Comparison of ENCODE assay signal across 18 cellular contexts in the genomic region with DNA sequence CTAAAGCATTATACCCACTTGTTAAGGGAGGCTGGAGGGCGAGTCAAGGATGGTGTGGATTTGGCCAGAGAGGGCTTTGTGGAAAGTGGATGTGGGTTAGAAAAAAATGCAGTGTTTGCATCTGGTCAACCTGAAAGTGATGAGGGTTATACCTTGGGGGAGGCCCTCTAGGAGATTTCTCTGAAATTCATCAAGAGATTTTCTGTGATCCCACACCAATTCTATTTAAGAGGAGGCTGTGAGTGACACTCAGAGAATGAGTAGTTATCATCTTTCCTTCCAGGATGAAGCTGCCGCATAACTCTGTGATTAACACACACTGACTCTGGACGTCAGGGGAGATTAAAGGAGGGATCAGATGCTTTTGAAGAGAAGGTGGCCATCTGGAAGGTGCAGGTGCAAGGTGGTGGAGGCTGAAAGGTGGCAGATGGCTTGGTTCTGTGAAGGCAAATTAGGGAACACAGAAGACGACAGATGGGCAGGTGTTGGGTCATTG. TPM values are rescaled to one million over a fixed set of nuclear protein-coding genes. Genes with fewer than 3 reads are reported as not detected.
DNase-seq lines count a peak whose midpoint lies in the region; ATAC-seq, FAIRE-seq and TF ChIP-seq lines count a peak whose summit lies in the region.
"Had no signal": no experiment of that assay in that cellular context is flagged by ENCODE, and none has a peak within 500 bp of the region (broad histone marks: within the 10 kb centered on the region; RNA-seq: fewer than 3 reads in every experiment).

No MANE protein-coding gene starts in this region.

- peak overlapping the region; percentile 69 for H3K4me2 ChIP-seq in MM.1S (ENCODE audit: low read depth, low read length)

- H3K27ac ChIP-seq in MM.1S (ENCODE audit: low read length) (peak overlapping the region; percentile 69; the same call in 1 of the 2 replicates), small intestine (ENCODE audit: low read depth in 1 of 2, low read length in 1 of 2) (no peak overlapping the region)
- H3K27ac ChIP-seq: uterus had no signal

- DNase-seq in D341Med (ENCODE audit: low spot score) (peak; percentile 73), MM.1S (peak; percentile 81), NCI-H82 treated with DMSO at 0.1 percent for 48 hours (lab: John Stamatoyannopoulos, UW; ENCODE audit: unreplicated experiment) (peak; percentile 99), MG63 (no peak), small intestine (no peak)
- DNase-seq in activated CD8-positive, alpha-beta memory T cell treated with anti-CD3 and anti-CD28 coated beads, Interleukin-2, amount 50 U/mL, for 4 hours: no peak
- DNase-seq: activated CD4-positive, alpha-beta T cell treated with anti-CD3 and anti-CD28 coated beads, Interleukin-2, amount 10 ng/mL, durations not matched to agents 7 days and 5 days; AML-193; anterior cingulate cortex; NCI-H2029 treated with DMSO at 0.1 percent for 48 hours; stimulated activated CD4-positive, alpha-beta T cell treated with anti-CD3 and anti-CD28 coated beads, Interleukin-4, amount 100 ng/mL, for 4 hours; stimulated activated naive CD4-positive, alpha-beta T cell; T-helper 9 cell; uterus had no signal

- no peak for TF ChIP-seq CTCF in MM.1S (IDR thresholded peaks at IDR 0.05; ENCODE audit: low read length)

- no peaks in the 10 kb centered on the region for H3K9me2 ChIP-seq in MM.1S (replicated peaks; ENCODE audit: insufficient read depth, low read length)

- H3F3A ChIP-seq in MM.1S (ENCODE audit: insufficient read depth, low read length): peaks cover 36% of the 10 kb centered on the region

- H3K9me3 ChIP-seq in MM.1S (replicated peaks; ENCODE audit: insufficient read depth, low read length): no peaks in the 10 kb centered on the region
- 0 out of 2 replicates have a peak, but pooled peaks cover 3% of the 10 kb centered on the region for H3K9me3 ChIP-seq in MG63
- no peaks in the 10 kb centered on the region for H3K9me3 ChIP-seq in small intestine (ENCODE audit: control insufficient read depth, low read depth)
- H3K9me3 ChIP-seq: uterus had no signal

- H3K4me3 ChIP-seq in MM.1S (ENCODE audit: low read length): peak overlapping the region; percentile 4
- no peak overlapping the region for H3K4me3 ChIP-seq in MG63
- H3K4me3 ChIP-seq in small intestine (ENCODE audit: low read depth in 1 of 2, low read length in 2 of 2): no peak overlapping the region
- H3K4me3 ChIP-seq: uterus had no signal

- H2AFZ ChIP-seq in MM.1S (ENCODE audit: low read length): no peak overlapping the region

- no peaks in the 10 kb centered on the region for H3K79me2 ChIP-seq in MM.1S (ENCODE audit: low read length)

- H3K9ac ChIP-seq in MM.1S (ENCODE audit: low read length): no peak overlapping the region

- H3K27me3 ChIP-seq in MM.1S (replicated peaks; ENCODE audit: insufficient read depth, low read length) (peaks cover 15% of the 10 kb centered on the region), MG63 (no peaks in the 10 kb centered on the region), small intestine (ENCODE audit: control insufficient read depth in 2 of 2, insufficient read depth in 2 of 2, low read length in 2 of 2) (peaks cover 0 to 4% of the 10 kb centered on the region in 2 donors)
- H3K27me3 ChIP-seq: uterus had no signal

- FAIRE-seq in small intestine (lab: Jason Lieb, UNC): no peak
- FAIRE-seq: H1 had no signal

- no peaks in the 10 kb centered on the region for H4K20me1 ChIP-seq in MM.1S (ENCODE audit: insufficient read depth, low read length)

- peaks cover 42% of the 10 kb centered on the region for H3K4me1 ChIP-seq in MM.1S (ENCODE audit: low read length)
- H3K4me1 ChIP-seq in small intestine (ENCODE audit: control insufficient read depth in 2 of 2, insufficient read depth in 1 of 2, low read depth in 1 of 2, low read length in 1 of 2): no peaks in the 10 kb centered on the region
- H3K4me1 ChIP-seq: uterus had no signal

- H3K36me3 ChIP-seq in MM.1S (replicated peaks; ENCODE audit: insufficient read depth, low read length) (no peaks in the 10 kb centered on the region), MG63 (no peaks in the 10 kb centered on the region), small intestine (ENCODE audit: control insufficient read depth in 2 of 2, insufficient read depth in 2 of 2, low read length in 2 of 2) (no peaks in the 10 kb centered on the region)
- H3K36me3 ChIP-seq: uterus had no signal

- ATAC-seq in GM19397 (IDR thresholded peaks at IDR 0.05; ENCODE audit: unreplicated experiment): peak; percentile 72
- ATAC-seq in GM21723 (IDR thresholded peaks at IDR 0.05; ENCODE audit: unreplicated experiment): no peak

- WGBS in small intestine, 3 donors: 52 to 71% (median 56%) methylated on average over 4 of the region's 4 CpGs

RNA-seq across cellular contexts. Expression of gene ANAPC13, which starts 54.8 kb away (rescaled TPM):
- 121 and 169 TPM in 2 replicates for total RNA-seq in MG63 (2014; rRNA removed; shearing (Covaris generic); ENCODE audit: low replicate concordance)
- 10 to 100 TPM; 45.6 to 72.7 (median 60.4) TPM for polyA plus RNA-seq in small intestine

RNA-seq across cellular contexts. Expression of gene CEP63, which starts 54.9 kb away (rescaled TPM):
- total RNA-seq in MG63 (2014; rRNA removed; shearing (Covaris generic); ENCODE audit: low replicate concordance): 15.3 and 30.3 TPM in 2 replicates
- polyA plus RNA-seq in small intestine: 10 to 100 TPM; 10.3 to 13.9 (median 13.8) TPM

RNA-seq across cellular contexts. Expression of gene AMOTL2, which starts 56.8 kb away (rescaled TPM):
- 172 and 180 TPM in 2 replicates for total RNA-seq in MG63 (2014; rRNA removed; shearing (Covaris generic); ENCODE audit: low replicate concordance)
- 10 to 100 TPM in 1 of 3 donors, 1 to 10 TPM in 2; 6.7 to 11.5 (median 9.2) TPM for polyA plus RNA-seq in small intestine
- total RNA-seq: activated CD4-positive, alpha-beta T cell treated with anti-CD3 and anti-CD28 coated beads, Interleukin-2, amount 10 ng/mL, durations not matched to agents 7 days and 5 days; activated T-helper 1 cell treated with anti-CD3 and anti-CD28 coated beads, Interleukin-12 subunit alpha, Interleukin-12 subunit beta, Interleukin-2, Interleukin-4 antibody, amounts not matched to agents 30 ng/mL and 10 ng/mL and 1 ng/mL, durations not matched to agents 14 hours and 24 hours and 36 hours had no signal

Comparison
In these comparisons a context has a peak if more than half of its experiments do, and no peak if none do; other contexts are left out.
1. DNase-seq: peak in D341Med (single experiment), MM.1S (single experiment) and NCI-H82 treated with DMSO at 0.1 percent for 48 hours (single experiment); none in MG63 (single experiment), small intestine (single experiment) and activated CD8-positive, alpha-beta memory T cell treated with anti-CD3 and anti-CD28 coated beads, Interleukin-2, amount 50 U/mL, for 4 hours (single experiment).